ENCODE assay signal across 8 cellular contexts in genomic region chr2:85560812-85561279, GRCh38. TPM values are rescaled to one million over a fixed set of nuclear protein-coding genes. Genes with fewer than 3 reads are reported as not detected.
DNase-seq lines count a peak whose midpoint lies in the region; ATAC-seq and TF ChIP-seq lines count a peak whose summit lies in the region.

No MANE protein-coding gene starts in this region.

- no peaks in the 10 kb centered on the region for H3K9me3 ChIP-seq in thoracic aorta

- peak; percentile 24 for ATAC-seq in GM18867 (IDR thresholded peaks at IDR 0.05; ENCODE audit: unreplicated experiment)
- peak; percentile 12 for ATAC-seq in HG03066 (IDR thresholded peaks at IDR 0.05; ENCODE audit: low read depth, unreplicated experiment)
- peak; percentile 48 for ATAC-seq in thoracic aorta (ENCODE audit: insufficient number of reproducible peaks, low FRiP score, low read depth)

- H3K27ac ChIP-seq in layer of hippocampus (ENCODE audit: low read depth, low read length) (peak overlapping the region; percentile 86), thoracic aorta (peak overlapping the region; percentile 74 to 85)

- H3K27ac Mint-ChIP-seq in activated naive CD8-positive, alpha-beta T cell: peak overlapping the region; percentile 61

- peak overlapping the region; percentile 98 for H3K4me3 Mint-ChIP-seq in activated naive CD8-positive, alpha-beta T cell

- H3K27me3 ChIP-seq in layer of hippocampus (ENCODE audit: control insufficient read depth, insufficient read depth, low read length) (no peaks in the 10 kb centered on the region), thoracic aorta (replicated peaks; ENCODE audit: insufficient read depth) (no peaks in the 10 kb centered on the region)

- H3K36me3 Mint-ChIP-seq in activated naive CD8-positive, alpha-beta T cell: no peaks in the 10 kb centered on the region

- H3K36me3 ChIP-seq in thoracic aorta: peaks cover 3% of the 10 kb centered on the region

- peaks cover 33% of the 10 kb centered on the region for H3K4me1 Mint-ChIP-seq in activated naive CD8-positive, alpha-beta T cell (ENCODE audit: low read depth)

- H3K4me1 ChIP-seq in thoracic aorta (ENCODE audit: control insufficient read depth in 1 of 2, low read depth in 2 of 2): peaks cover 9 to 22% of the 10 kb centered on the region in 2 donors

- no peaks in the 10 kb centered on the region for H3K9me3 Mint-ChIP-seq in activated naive CD8-positive, alpha-beta T cell (ENCODE audit: low read depth)

- H3K27me3 Mint-ChIP-seq in activated naive CD8-positive, alpha-beta T cell: no peaks in the 10 kb centered on the region

- DNase-seq in thoracic aorta (ENCODE audit: low spot score): no peak
- no peak for DNase-seq in NCI-H748 treated with DMSO at 0.1 percent for 48 hours (lab: John Stamatoyannopoulos, UW)
- no peak for DNase-seq in hepatic stellate cell (ENCODE audit: low spot score)
- no peak for DNase-seq in effector CD8-positive, alpha-beta T cell (lab: John Stamatoyannopoulos, UW)

- no peak for TF ChIP-seq CTCF in thoracic aorta (IDR thresholded peaks at IDR 0.05)

- peak overlapping the region; percentile 98 for H3K4me3 ChIP-seq in thoracic aorta

RNA-seq across cellular contexts. Expression of gene GGCX, which starts 0.4 kb away (rescaled TPM):
- total RNA-seq in thoracic aorta: 10 to 100 TPM; 28.4 to 38.4 TPM

RNA-seq across cellular contexts. Expression of gene VAMP8, which starts 16.5 kb away (rescaled TPM):
- 10 to 100 TPM; 30.9 to 34.9 TPM for total RNA-seq in thoracic aorta

RNA-seq across cellular contexts. Expression of gene MAT2A, which starts 21.9 kb away (rescaled TPM):
- total RNA-seq in thoracic aorta: 100 to 1,000 TPM; 230 to 475 TPM

RNA-seq across cellular contexts. Expression of gene VAMP5, which starts 23.4 kb away (rescaled TPM):
- total RNA-seq in thoracic aorta: 10 to 100 TPM; 27.1 to 42.8 TPM

RNA-seq across cellular contexts. Expression of gene RNF181, which starts 34.7 kb away (rescaled TPM):
- total RNA-seq in thoracic aorta: 100 to 1,000 TPM; 107 to 124 TPM
